In genomic region chr11:118594984-118595383, GRCh38 we compare ENCODE assay signal across 2 cellular contexts.
TF ChIP-seq lines count a peak whose summit lies in the region.

No MANE protein-coding gene starts in this region.

TF ChIP-seq in SK-N-SH, 30 proteins besides CTCF, POLR2A, EP300 and RAD21:
- TF ChIP-seq SMC3 (IDR thresholded peaks at IDR 0.05; ENCODE audit: low read depth, low read length), result peak; percentile 66
- 0 out of 2 replicates have a peak, but pooled peaks have one; percentile 39 for TF ChIP-seq MXI1 (IDR thresholded peaks at IDR 0.05; ENCODE audit: low read depth, low read length)

TF ChIP-seq in HepG2, 621 proteins besides CTCF, POLR2A, EP300 and RAD21:
- TF ChIP-seq STAG1 (CRISPR knock-in tag; IDR thresholded peaks at IDR 0.05) (peak; percentile 43; the same call in 1 of the 2 replicates), SMC3 (IDR thresholded peaks at IDR 0.05; ENCODE audit: low read length) (peak; percentile 15; the same call in 1 of the 2 replicates)
